ENCODE assay signal across 20 cellular contexts in genomic region chr12:123614110-123614509, GRCh38. TPM values are rescaled to one million over a fixed set of nuclear protein-coding genes. Genes with fewer than 3 reads are reported as not detected.
A peak's percentile ranks its signal among the peaks of the same experiment; 100 is the strongest.
DNase-seq lines count a peak whose midpoint lies in the region; ATAC-seq and TF ChIP-seq lines count a peak whose summit lies in the region.
"Had no signal": no experiment of that assay in that cellular context is flagged by ENCODE, and none has a peak within 500 bp of the region (broad histone marks: within the 10 kb centered on the region; RNA-seq: fewer than 3 reads in every experiment).

No MANE protein-coding gene starts in this region.

- ATAC-seq in PC-3 = peak; percentile 30; the same call in 1 of the 2 replicates
- ATAC-seq in stimulated activated naive B cell treated with anti-CD40 and anti-IgM and Interleukin-4, amounts not matched to agents 10 μg/mL and 1 μg/mL and 100 μg/mL, for 72 hours (replicated peaks) = no peak
- ATAC-seq: CD8-positive, alpha-beta T cell; GM23338 had no signal

- no peak for DNase-seq in MCF 10A (ENCODE audit: unreplicated experiment)
- no peak for DNase-seq in mammary epithelial cell
- no peak for DNase-seq in PC-3
- DNase-seq in osteoblast (ENCODE audit: insufficient read length, low spot score, missing footprints) = no peak
- DNase-seq in stimulated activated naive B cell treated with anti-CD40 and anti-IgM and Interleukin-4, amounts not matched to agents 10 μg/mL and 1 μg/mL and 100 μg/mL, for 72 hours = no peak
- no peak for DNase-seq in D341Med (ENCODE audit: low spot score)
- no peak for DNase-seq in HuH-7.5 (ENCODE audit: low spot score)
- DNase-seq: Calu3; CD8-positive, alpha-beta T cell; KG1; NCI-H1092 treated with DMSO at 0.1 percent for 48 hours; NCI-H2029 treated with DMSO at 0.1 percent for 48 hours; NCI-H510A treated with DMSO at 0.1 percent for 48 hours; NCI-H748 treated with DMSO at 0.1 percent for 48 hours; SHP77 treated with DMSO at 0.1 percent for 48 hours had no signal

- TF ChIP-seq CTCF in MCF 10A (IDR thresholded peaks at IDR 0.05; ENCODE audit: unreplicated experiment) (no peak), mammary epithelial cell (conservative IDR thresholded peaks at IDR 0.05 in 1 of 2, IDR thresholded peaks at IDR 0.05 in 1 of 2; ENCODE audit: extremely low read depth in 1 of 2, insufficient read depth in 1 of 2, low read depth in 1 of 2, low read length in 2 of 2) (no peak), C4-2B (conservative IDR thresholded peaks at IDR 0.05) (no peak), PC-3 (conservative IDR thresholded peaks at IDR 0.05; ENCODE audit: low read depth, low read length) (no peak), osteoblast (IDR thresholded peaks at IDR 0.05; ENCODE audit: extremely low read depth, low read depth, low read length) (no peak)

- H3K9me2 ChIP-seq in PC-3 (replicated peaks; ENCODE audit: low read length) = no peaks in the 10 kb centered on the region

- no peaks in the 10 kb centered on the region for H3K9me3 Mint-ChIP-seq in MCF 10A (ENCODE audit: unreplicated experiment)
- no peaks in the 10 kb centered on the region for H3K9me3 Mint-ChIP-seq in stimulated activated naive B cell treated with anti-CD40 and anti-IgM and Interleukin-4, amounts not matched to agents 10 μg/mL and 1 μg/mL and 100 μg/mL, for 72 hours
- H3K9me3 Mint-ChIP-seq: CD8-positive, alpha-beta T cell; GM23338 had no signal

- H3F3A ChIP-seq in PC-3 (ENCODE audit: low read length, unreplicated experiment) = no peaks in the 10 kb centered on the region

- BruUV-seq in MCF 10A (replicated peaks; lab: Mats Ljungman, UMichigan) (no TSS peak), mammary epithelial cell (replicated peaks; lab: Mats Ljungman, UMichigan) (no TSS peak), PC-3 (replicated peaks; lab: Mats Ljungman, UMichigan) (no TSS peak)

- peaks cover 99% of the 10 kb centered on the region for H3K36me3 Mint-ChIP-seq in MCF 10A (ENCODE audit: insufficient read depth, unreplicated experiment)
- H3K36me3 Mint-ChIP-seq in stimulated activated naive B cell treated with anti-CD40 and anti-IgM and Interleukin-4, amounts not matched to agents 10 μg/mL and 1 μg/mL and 100 μg/mL, for 72 hours = peaks cover 30 to 56% of the 10 kb centered on the region in 2 donors

- no peak overlapping the region for H3K4me3 ChIP-seq in mammary epithelial cell (replicated peaks in 1 of 3; ENCODE audit: insufficient read depth in 1 of 3, low read depth in 2 of 3, low read length in 3 of 3)
- no peak overlapping the region for H3K4me3 ChIP-seq in PC-3 (ENCODE audit: low read length)
- H3K4me3 ChIP-seq in osteoblast (ENCODE audit: insufficient read depth, low read length) = no peak overlapping the region
- H3K4me3 ChIP-seq: BLaER1 treated with 17β-estradiol and CSF1 and Interleukin-3, amounts not matched to agents 10 nM and 100 nM; GM23338; HAP-1 had no signal

- in situ Hi-C loops in mammary epithelial cell (cut with MboI; ENCODE audit: low sequenced_read_pairs in 2 of 2) = no loop called here

- H2AFZ ChIP-seq in mammary epithelial cell (ENCODE audit: low read depth, low read length) = no peak overlapping the region
- H2AFZ ChIP-seq in PC-3 (ENCODE audit: low read length) = no peak overlapping the region
- no peak overlapping the region for H2AFZ ChIP-seq in osteoblast (ENCODE audit: low read length)
- H2AFZ ChIP-seq: GM23338 had no signal

- H3K36me3 ChIP-seq in mammary epithelial cell (ENCODE audit: insufficient read depth, low read length) (peaks cover 41% of the 10 kb centered on the region), PC-3 (ENCODE audit: low read depth, low read length) (peaks cover 77% of the 10 kb centered on the region), osteoblast (ENCODE audit: insufficient read depth, low read length) (peaks cover 55% of the 10 kb centered on the region)

- POLR2A ChIA-PET in MCF 10A (lab: Yijun Ruan, JAX) (interaction anchor here (0.6 to 4.5 kb wide), 5 partner anchors 10 to 99 kb away, joined by 3 to 31 read pairs (median 4); partner anchors contain the start of gene DDX55), PC-3 (lab: Charles Lee; ENCODE audit: unreplicated experiment) (no interaction called here)

- H3K9ac ChIP-seq in mammary epithelial cell (ENCODE audit: insufficient read depth, low read length) (no peak overlapping the region), PC-3 (ENCODE audit: low read length) (no peak overlapping the region)
- H3K9ac ChIP-seq: BLaER1 treated with 17β-estradiol and CSF1 and Interleukin-3, amounts not matched to agents 10 nM and 100 nM had no signal

- H3K79me2 ChIP-seq in mammary epithelial cell (ENCODE audit: insufficient read depth, low read length) (peaks cover 18% of the 10 kb centered on the region), PC-3 (ENCODE audit: low read length) (0 out of 2 replicates have a peak, but pooled peaks cover 12% of the 10 kb centered on the region), osteoblast (ENCODE audit: insufficient read depth, low read length) (peaks cover 21% of the 10 kb centered on the region)

- H3K4me2 ChIP-seq in mammary epithelial cell (ENCODE audit: insufficient read depth, low read depth, low read length) (no peak overlapping the region), PC-3 (ENCODE audit: low read length) (no peak overlapping the region), osteoblast (ENCODE audit: insufficient read depth, low read length) (no peak overlapping the region)
- H3K4me2 ChIP-seq: BLaER1 treated with 17β-estradiol and CSF1 and Interleukin-3, amounts not matched to agents 10 nM and 100 nM; GM23338 had no signal

- H3K27me3 ChIP-seq in mammary epithelial cell (ENCODE audit: insufficient read depth, low read length) = no peaks in the 10 kb centered on the region
- H3K27me3 ChIP-seq in PC-3 (ENCODE audit: low read length) = no peaks in the 10 kb centered on the region
- no peaks in the 10 kb centered on the region for H3K27me3 ChIP-seq in osteoblast (ENCODE audit: insufficient read depth, low read length)
- H3K27me3 ChIP-seq: BLaER1 treated with 17β-estradiol and CSF1 and Interleukin-3, amounts not matched to agents 10 nM and 100 nM had no signal

- H3K4me1 Mint-ChIP-seq in MCF 10A (ENCODE audit: insufficient read depth, unreplicated experiment) = peaks cover 17% of the 10 kb centered on the region
- H3K4me1 Mint-ChIP-seq in stimulated activated naive B cell treated with anti-CD40 and anti-IgM and Interleukin-4, amounts not matched to agents 10 μg/mL and 1 μg/mL and 100 μg/mL, for 72 hours = peaks cover 0 to 3% of the 10 kb centered on the region in 2 donors
- H3K4me1 Mint-ChIP-seq: GM23338 had no signal

- dilution Hi-C loops in mammary epithelial cell (cut with HindIII; ENCODE audit: low sequenced_read_pairs) = no loop called here

- H3K4me1 ChIP-seq in mammary epithelial cell (ENCODE audit: insufficient read depth, low read length) (no peaks in the 10 kb centered on the region), PC-3 (ENCODE audit: insufficient read depth, low read length) (peaks cover 4% of the 10 kb centered on the region), osteoblast (ENCODE audit: insufficient read depth, low read length) (peaks cover 15% of the 10 kb centered on the region)
- H3K4me1 ChIP-seq: BLaER1 treated with 17β-estradiol and CSF1 and Interleukin-3, amounts not matched to agents 10 nM and 100 nM; HAP-1 had no signal

- no peaks in the 10 kb centered on the region for H3K27me3 Mint-ChIP-seq in MCF 10A (ENCODE audit: insufficient read depth, unreplicated experiment)
- H3K27me3 Mint-ChIP-seq in stimulated activated naive B cell treated with anti-CD40 and anti-IgM and Interleukin-4, amounts not matched to agents 10 μg/mL and 1 μg/mL and 100 μg/mL, for 72 hours = no peaks in the 10 kb centered on the region

- H3K9me3 ChIP-seq in mammary epithelial cell (replicated peaks; ENCODE audit: insufficient read depth, low read length) (no peaks in the 10 kb centered on the region), PC-3 (ENCODE audit: low read length) (no peaks in the 10 kb centered on the region), osteoblast (ENCODE audit: low read depth, low read length) (no peaks in the 10 kb centered on the region)
- H3K9me3 ChIP-seq: BLaER1 treated with 17β-estradiol and CSF1 and Interleukin-3, amounts not matched to agents 10 nM and 100 nM; HAP-1 had no signal

- H3K4me3 Mint-ChIP-seq in MCF 10A (ENCODE audit: unreplicated experiment) = no peak overlapping the region
- H3K4me3 Mint-ChIP-seq in stimulated activated naive B cell treated with anti-CD40 and anti-IgM and Interleukin-4, amounts not matched to agents 10 μg/mL and 1 μg/mL and 100 μg/mL, for 72 hours = no peak overlapping the region
- H3K4me3 Mint-ChIP-seq: CD8-positive, alpha-beta T cell; GM23338 had no signal

- WGBS in mammary epithelial cell (ENCODE audit: low coverage, missing lambda C conversion rate) = 90% methylated on average over 2 of the region's 2 CpGs

- H4K20me1 ChIP-seq in mammary epithelial cell (ENCODE audit: insufficient read depth, low read length) (no peaks in the 10 kb centered on the region), PC-3 (ENCODE audit: low read length) (no peaks in the 10 kb centered on the region), osteoblast (ENCODE audit: insufficient read depth, low read length) (peaks cover 4% of the 10 kb centered on the region)

- CTCF ChIA-PET in MCF 10A (lab: Yijun Ruan, JAX) = interaction anchor here (0.6 kb wide), 1 partner anchor 1214 kb away, joined by 5 read pairs; no protein-coding TSS in a partner anchor
- CTCF ChIA-PET in mammary epithelial cell (lab: Charles Lee; ENCODE audit: low non-redundant PET) = no interaction called here
- CTCF ChIA-PET in PC-3 (lab: Charles Lee) = no interaction called here

- peak overlapping the region; percentile 67 for H3K27ac Mint-ChIP-seq in MCF 10A (ENCODE audit: low read depth, unreplicated experiment)
- no peak overlapping the region for H3K27ac Mint-ChIP-seq in stimulated activated naive B cell treated with anti-CD40 and anti-IgM and Interleukin-4, amounts not matched to agents 10 μg/mL and 1 μg/mL and 100 μg/mL, for 72 hours
- H3K27ac Mint-ChIP-seq: CD8-positive, alpha-beta T cell; GM23338 had no signal

- intact Hi-C loops in MCF 10A (cut with micrococcal nuclease) = no loop called here
- intact Hi-C loops in mammary epithelial cell (cut with micrococcal nuclease) = no loop called here
- intact Hi-C loops in PC-3 (cut with micrococcal nuclease) = no loop called here

- H3K27ac ChIP-seq in mammary epithelial cell (ENCODE audit: insufficient read depth, low read depth, low read length) (no peak overlapping the region), C4-2B (peak overlapping the region; percentile 4; the same call in 1 of the 2 replicates), PC-3 (ENCODE audit: low read length) (no peak overlapping the region), osteoblast (ENCODE audit: low read depth, low read length) (peak overlapping the region; percentile 73)
- H3K27ac ChIP-seq: BLaER1 treated with 17β-estradiol and CSF1 and Interleukin-3, amounts not matched to agents 10 nM and 100 nM; RWPE1 had no signal

RNA-seq across cellular contexts. Expression of gene DDX55, which starts 12.2 kb away (rescaled TPM):
- total RNA-seq in MCF 10A (2022) (28.4 and 30.5 TPM in 2 replicates), mammary epithelial cell (10 to 100 TPM; 19.5 to 25.8 TPM), PC-3 (2014; rRNA removed) (41.1 and 50.0 TPM in 2 replicates), osteoblast (19.2 and 20.6 TPM in 2 replicates)
- polyA plus RNA-seq in mammary epithelial cell = 21.6 TPM
- polyA minus RNA-seq in mammary epithelial cell = 16.5 TPM

RNA-seq across cellular contexts. Expression of gene EIF2B1, which starts 19.4 kb away (rescaled TPM):
- total RNA-seq in MCF 10A (2022) (38.9 and 47.3 TPM in 2 replicates), mammary epithelial cell (10 to 100 TPM; 32.0 to 42.5 TPM), PC-3 (2014; rRNA removed) (70.8 and 83.4 TPM in 2 replicates), osteoblast (32.4 and 32.6 TPM in 2 replicates)
- 29.6 TPM for polyA plus RNA-seq in mammary epithelial cell
- polyA minus RNA-seq in mammary epithelial cell = 11.9 TPM

RNA-seq across cellular contexts. Expression of gene GTF2H3, which starts 19.5 kb away (rescaled TPM):
- 76.9 and 85.0 TPM in 2 replicates for total RNA-seq in MCF 10A (2022)
- 10 to 100 TPM; 58.7 to 64.9 TPM for total RNA-seq in mammary epithelial cell
- polyA plus RNA-seq in mammary epithelial cell = 46.4 TPM
- polyA minus RNA-seq in mammary epithelial cell = 38.3 TPM
- 24.2 and 37.6 TPM in 2 replicates for total RNA-seq in PC-3 (2014; rRNA removed)
- total RNA-seq in osteoblast = 35.9 and 38.7 TPM in 2 replicates

RNA-seq across cellular contexts. Expression of gene TMED2, which starts 29.8 kb away (rescaled TPM):
- total RNA-seq in MCF 10A (2022) = 302 and 327 TPM in 2 replicates
- 100 to 1,000 TPM; 276 to 316 TPM for total RNA-seq in mammary epithelial cell
- polyA plus RNA-seq in mammary epithelial cell = 136 TPM
- 83.8 TPM for polyA minus RNA-seq in mammary epithelial cell
- 299 and 338 TPM in 2 replicates for total RNA-seq in PC-3 (2014; rRNA removed)
- total RNA-seq in osteoblast = 382 and 418 TPM in 2 replicates

RNA-seq across cellular contexts. Expression of gene TCTN2, which starts 56.8 kb away (rescaled TPM):
- total RNA-seq in MCF 10A (2022) = 5.0 and 9.4 TPM in 2 replicates
- total RNA-seq in mammary epithelial cell = 10 to 100 TPM in 1 of 2 donors, 1 to 10 TPM in 1; 8.8 to 19.2 TPM
- 9.7 TPM for polyA plus RNA-seq in mammary epithelial cell
- polyA minus RNA-seq in mammary epithelial cell = 34.8 TPM
- 13.9 and 15.8 TPM in 2 replicates for total RNA-seq in PC-3 (2014; rRNA removed)
- total RNA-seq in osteoblast = 23.5 and 23.6 TPM in 2 replicates

Comparison
In these comparisons a context has a peak if more than half of its experiments do, and no peak if none do; other contexts are left out.
1. H3K27ac ChIP-seq: peak in C4-2B (single experiment) and osteoblast (single experiment); none in mammary epithelial cell (single experiment) and PC-3 (single experiment).